ENCODE assay signal across 27 cellular contexts in the genomic region with DNA sequence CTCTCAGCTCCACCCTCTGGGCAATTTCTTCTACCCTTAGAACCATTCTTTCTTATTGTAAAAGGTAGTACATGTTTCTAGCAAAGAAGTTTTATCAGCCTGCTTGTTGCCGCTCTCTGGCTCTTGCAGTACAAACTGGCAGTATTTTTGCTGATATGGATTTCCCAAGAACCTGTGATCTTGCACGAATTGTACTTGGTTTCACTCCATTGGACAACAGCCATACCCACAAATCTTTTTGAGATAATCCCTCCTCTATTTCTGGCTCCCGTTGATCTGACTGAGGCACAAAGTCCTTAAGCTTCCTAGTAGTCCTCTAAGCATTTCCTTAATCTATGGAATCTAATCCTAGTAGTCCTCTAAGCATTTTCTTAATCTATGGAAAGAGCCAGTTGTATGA.
"Had no signal": no experiment of that assay in that cellular context is flagged by ENCODE, and none has a peak within 500 bp of the region (broad histone marks: within the 10 kb centered on the region; RNA-seq: fewer than 3 reads in every experiment).

No MANE protein-coding gene starts in this region.

- H3K4me1 ChIP-seq: left ventricle myocardium inferior, right atrium auricular region, spleen, testis, vagina had no signal

- H3K27ac Mint-ChIP-seq: activated CD4-positive, alpha-beta memory T cell treated with anti-CD3 and anti-CD28 coated beads for 36 hours; activated naive CD4-positive, alpha-beta T cell treated with anti-CD3 and anti-CD28 coated beads for 36 hours; activated T-cell treated with anti-CD3 and anti-CD28 coated beads, Interleukin-2, amount 50 U/mL, for 72 hours; effector memory CD8-positive, alpha-beta T cell; natural killer cell treated with Interleukin-12 subunit alpha and Interleukin-12 subunit beta and Interleukin-15 and Interleukin-18, amount 100 ng/mL, for 72 hours; progenitor cell of endocrine pancreas; T-helper 1 cell treated with Interleukin-12 subunit alpha and Interleukin-12 subunit beta and Interleukin-4 antibody, amounts not matched to agents 30 μg/mL and 1 μg/mL, for 36 hours; type B pancreatic cell had no signal

- H3K4me3 Mint-ChIP-seq: activated CD4-positive, alpha-beta memory T cell treated with anti-CD3 and anti-CD28 coated beads for 36 hours; activated naive CD4-positive, alpha-beta T cell treated with anti-CD3 and anti-CD28 coated beads for 36 hours; activated T-cell treated with anti-CD3 and anti-CD28 coated beads, Interleukin-2, amount 50 U/mL, for 72 hours; effector memory CD8-positive, alpha-beta T cell; natural killer cell treated with Interleukin-12 subunit alpha and Interleukin-12 subunit beta and Interleukin-15 and Interleukin-18, amount 100 ng/mL, for 72 hours; T-helper 1 cell treated with Interleukin-12 subunit alpha and Interleukin-12 subunit beta and Interleukin-4 antibody, amounts not matched to agents 30 μg/mL and 1 μg/mL, for 36 hours; type B pancreatic cell had no signal

- H3K27me3 Mint-ChIP-seq: activated CD4-positive, alpha-beta memory T cell treated with anti-CD3 and anti-CD28 coated beads for 36 hours; effector memory CD8-positive, alpha-beta T cell; natural killer cell treated with Interleukin-12 subunit alpha and Interleukin-12 subunit beta and Interleukin-15 and Interleukin-18, amount 100 ng/mL, for 72 hours; progenitor cell of endocrine pancreas; type B pancreatic cell had no signal

- H3K36me3 ChIP-seq: left ventricle myocardium inferior, right atrium auricular region, spleen, vagina had no signal

- H3K27me3 ChIP-seq: right atrium auricular region, spleen, testis, vagina had no signal

- H3K36me3 Mint-ChIP-seq: activated CD4-positive, alpha-beta memory T cell treated with anti-CD3 and anti-CD28 coated beads for 36 hours; natural killer cell treated with Interleukin-12 subunit alpha and Interleukin-12 subunit beta and Interleukin-15 and Interleukin-18, amount 100 ng/mL, for 72 hours had no signal

- DNase-seq: activated CD4-positive, alpha-beta memory T cell treated with anti-CD3 and anti-CD28 coated beads for 36 hours; activated CD4-positive, alpha-beta T cell treated with anti-CD3 and anti-CD28 coated beads for 4 hours; activated CD4-positive, CD25-positive, alpha-beta regulatory T cell; activated effector memory CD4-positive, alpha-beta T cell treated with Interleukin-2 at 50 U/mL for 16 hours; activated naive CD4-positive, alpha-beta T cell treated with anti-CD3 and anti-CD28 coated beads for 36 hours; activated T-cell treated with anti-CD3 and anti-CD28 coated beads, Interleukin-2, amount 50 U/mL, for 72 hours; aorta; central memory CD4-positive, alpha-beta T cell; effector memory CD8-positive, alpha-beta T cell; foreskin melanocyte; glutamatergic neuron; hippocampal formation; left ventricle myocardium inferior; midbrain; spleen; stimulated activated CD4-positive, alpha-beta T cell treated with anti-CD3 and anti-CD28 coated beads, Interleukin-4, amount 100 ng/mL, for 1 hour; stimulated activated naive CD4-positive, alpha-beta T cell; T1000; testis had no signal

- H3K4me3 ChIP-seq: left ventricle myocardium inferior, right atrium auricular region, spleen, testis, vagina had no signal

- FAIRE-seq: colon, endothelial cell of umbilical vein had no signal

- H3K9me3 ChIP-seq: left ventricle myocardium inferior, right atrium auricular region, testis, vagina had no signal

- H3K27ac ChIP-seq: left ventricle myocardium inferior, right atrium auricular region, spleen, testis, vagina had no signal

- H3K9me3 Mint-ChIP-seq: type B pancreatic cell had no signal
